Comparison of ENCODE assay signal across 1 cellular context in genomic region chr4:165327211-165328100, GRCh38.
TF ChIP-seq lines count a peak whose summit lies in the region.

Gene MSMO1 (plus strand): TSS chr4:165327669. CDS start chr4:165333371, 5,702 bp downstream.

TF ChIP-seq in IMR-90, 13 proteins besides CTCF, POLR2A, EP300 and RAD21 (continued from another document):
- TF ChIP-seq MXI1 (IDR thresholded peaks at IDR 0.05; ENCODE audit: borderline replicate concordance, low read depth, low read length): no peak
